In the genomic region with DNA sequence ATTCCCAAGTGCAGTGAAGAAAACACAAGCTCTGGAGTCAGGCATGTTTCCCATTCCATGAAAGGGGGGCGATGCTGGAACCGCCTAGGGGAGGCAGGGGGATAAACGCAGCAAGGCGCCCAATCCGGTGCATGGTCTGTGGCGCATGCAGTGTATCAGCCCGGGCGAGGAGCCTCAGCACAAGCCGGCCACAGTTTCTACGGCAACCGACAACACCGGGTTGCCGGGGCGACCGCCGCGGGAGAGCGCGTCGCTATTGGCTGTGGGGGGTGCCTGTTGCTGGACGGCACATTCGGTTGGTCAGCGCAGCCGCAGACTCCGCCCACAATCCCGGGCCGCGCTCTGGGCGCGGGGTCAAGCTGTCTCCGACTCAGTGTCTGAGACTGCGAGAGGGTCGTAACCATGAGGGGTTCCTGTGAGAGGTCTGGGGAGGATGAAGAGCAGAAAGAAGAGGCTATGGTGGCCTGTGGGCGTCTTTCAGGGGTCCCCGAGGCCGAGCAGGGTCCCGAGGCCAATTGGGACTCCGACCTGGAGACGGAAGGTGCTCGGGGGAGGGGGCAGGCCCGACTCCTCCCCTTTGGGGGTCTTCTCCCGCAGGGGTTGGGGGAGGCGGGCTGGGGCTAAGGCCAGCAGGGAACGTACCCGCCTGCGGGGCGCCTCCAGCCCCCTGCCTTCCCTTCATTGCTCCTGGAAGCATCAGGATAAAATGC, we compare ENCODE assay signal across 8 cellular contexts. TPM values are rescaled to one million over a fixed set of nuclear protein-coding genes. Genes with fewer than 3 reads are reported as not detected.
DNase-seq lines count a peak whose midpoint lies in the region; ATAC-seq and TF ChIP-seq lines count a peak whose summit lies in the region.

A gene with protein sequence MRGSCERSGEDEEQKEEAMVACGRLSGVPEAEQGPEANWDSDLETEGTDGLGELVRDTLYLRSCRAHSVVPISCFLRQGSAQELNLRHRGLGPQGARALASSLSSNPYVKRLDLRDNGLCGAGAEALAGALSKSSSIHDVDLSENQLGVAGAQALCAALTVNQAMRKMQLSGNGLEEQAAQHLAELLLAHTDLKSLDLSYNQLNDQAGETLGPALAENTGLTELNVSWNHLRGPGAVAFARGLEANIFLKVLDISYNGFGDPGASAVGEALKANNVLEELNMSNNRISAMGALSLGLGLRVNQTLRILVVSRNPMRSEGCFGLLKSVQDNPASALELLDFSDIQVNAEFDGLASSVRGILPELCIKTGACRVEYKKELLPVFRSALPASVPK (plus strand): TSS at position 362 of the 710 bp plus-strand sequence. CDS start 41 bp downstream, at position 403.

- H3K27me3 ChIP-seq in DOHH2 (ENCODE audit: control insufficient read depth, low read length), result peaks cover 16% of the 10 kb centered on the region
- no peaks in the 10 kb centered on the region for H3K27me3 ChIP-seq in rectal smooth muscle tissue (ENCODE audit: control insufficient read depth, insufficient read depth, low read length)
- H3K27me3 ChIP-seq in vagina, result no peaks in the 10 kb centered on the region

- no peak within 1 kb of the TSS for H3K27ac ChIP-seq in DOHH2 (ENCODE audit: low read depth, low read length)
- no peak within 1 kb of the TSS for H3K27ac ChIP-seq in rectal smooth muscle tissue (ENCODE audit: low read depth, low read length)
- no peak within 1 kb of the TSS for H3K27ac ChIP-seq in vagina

- H3K9me2 ChIP-seq in DOHH2 (replicated peaks; ENCODE audit: control insufficient read depth, low read length), result no peaks in the 10 kb centered on the region

- peak; percentile 67 for DNase-seq in NCI-H1694 treated with DMSO at 0.1 percent for 48 hours (lab: John Stamatoyannopoulos, UW)
- DNase-seq in T-helper 9 cell, result peak; percentile 29
- peak; percentile 95 for DNase-seq in astrocyte of the spinal cord (ENCODE audit: low read depth, low spot score)
- peak; percentile 75 to 83 for DNase-seq in hippocampal formation (lab: John Stamatoyannopoulos, UW)
- DNase-seq in vagina (ENCODE audit: extremely low spot score in 2 of 2), result no peak

- H3K36me3 ChIP-seq in DOHH2 (ENCODE audit: control insufficient read depth, low read length) (no peaks in the 10 kb centered on the region), rectal smooth muscle tissue (ENCODE audit: control insufficient read depth, insufficient read depth, low read length) (no peaks in the 10 kb centered on the region), vagina (no peaks in the 10 kb centered on the region)

- peak; percentile 76 for ATAC-seq in HG02610 (IDR thresholded peaks at IDR 0.05; ENCODE audit: unreplicated experiment)

- no peaks in the 10 kb centered on the region for H3F3A ChIP-seq in DOHH2 (ENCODE audit: control insufficient read depth, insufficient read depth)

- H3K4me2 ChIP-seq in DOHH2 (ENCODE audit: low read length), result peak within 1 kb of the TSS; percentile 70

- H3K4me1 ChIP-seq in DOHH2 (ENCODE audit: control insufficient read depth, low read length) (peaks cover 10% of the 10 kb centered on the region), rectal smooth muscle tissue (ENCODE audit: control insufficient read depth, insufficient read depth, low read length) (peaks cover 5% of the 10 kb centered on the region), vagina (peaks cover 21% of the 10 kb centered on the region)

- no peaks in the 10 kb centered on the region for H3K79me2 ChIP-seq in DOHH2 (ENCODE audit: control insufficient read depth, low read length)

- no peak for TF ChIP-seq POLR2A in vagina (IDR thresholded peaks at IDR 0.05)

- intact Hi-C loops in vagina (cut with DNase I), result no loop called here

- no peak within 1 kb of the TSS for H3K9ac ChIP-seq in rectal smooth muscle tissue (ENCODE audit: low read length)

- H4K20me1 ChIP-seq in DOHH2 (ENCODE audit: control insufficient read depth, insufficient read depth, low read depth, low read length), result no peaks in the 10 kb centered on the region

- peak within 1 kb of the TSS; percentile 49 for H3K4me3 ChIP-seq in DOHH2 (ENCODE audit: low read length)
- peak within 1 kb of the TSS; percentile 49 for H3K4me3 ChIP-seq in astrocyte of the spinal cord (ENCODE audit: low read depth, low read length)
- H3K4me3 ChIP-seq in rectal smooth muscle tissue (ENCODE audit: low read length), result peak within 1 kb of the TSS; percentile 54
- H3K4me3 ChIP-seq in vagina, result peak within 1 kb of the TSS; percentile 30 to 47

- in situ Hi-C loops in astrocyte of the spinal cord (cut with HindIII; ENCODE audit: low sequenced_read_pairs), result no loop called here

- TF ChIP-seq CTCF in DOHH2 (IDR thresholded peaks at IDR 0.05; ENCODE audit: low read depth, low read length, poor library complexity, severe bottlenecking) (no peak), astrocyte of the spinal cord (IDR thresholded peaks at IDR 0.05; ENCODE audit: low read depth, low read length) (no peak), vagina (IDR thresholded peaks at IDR 0.05) (no peak)

- H3K9me3 ChIP-seq in DOHH2 (ENCODE audit: control insufficient read depth, insufficient read depth, low read length), result no peaks in the 10 kb centered on the region
- no peaks in the 10 kb centered on the region for H3K9me3 ChIP-seq in vagina

RNA-seq across cellular contexts. Expression of the gene that starts here (rescaled TPM):
- total RNA-seq in vagina, result not detected

Comparison
In these comparisons a context has a peak if more than half of its experiments do, and no peak if none do; other contexts are left out.
1. DNase-seq: peak in NCI-H1694 treated with DMSO at 0.1 percent for 48 hours (single experiment), T-helper 9 cell (single experiment), astrocyte of the spinal cord (single experiment) and hippocampal formation (2 of 2); none in vagina (0 of 2).
2. Peak in every context shown above with its lines, with median percentiles within 50 percentile points of each other: H3K4me3 ChIP-seq.